In the genomic region with DNA sequence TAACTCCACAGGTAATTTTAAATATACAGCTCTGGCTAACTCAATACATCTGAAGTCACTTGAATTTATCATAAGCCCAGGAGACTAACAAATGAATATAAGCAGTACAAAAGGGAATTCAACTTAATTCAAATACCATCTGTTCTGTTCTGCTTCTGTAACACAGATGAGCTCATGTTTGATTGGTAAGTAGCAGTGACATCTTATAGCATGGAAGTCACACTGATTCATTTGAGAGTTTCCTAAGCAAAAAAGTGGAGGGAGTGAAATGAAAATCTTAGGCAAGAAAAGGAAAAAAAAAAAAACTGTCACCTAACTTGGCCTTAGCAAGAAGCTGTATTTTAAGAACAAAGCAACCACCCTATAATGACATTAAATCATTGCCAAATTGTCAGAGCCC, we compare ENCODE assay signal across 13 cellular contexts.
"Had no signal": no experiment of that assay in that cellular context is flagged by ENCODE, and none has a peak within 500 bp of the region (broad histone marks: within the 10 kb centered on the region; RNA-seq: fewer than 3 reads in every experiment).

No MANE protein-coding gene starts in this region.

- DNase-seq: activated CD4-positive, alpha-beta T cell treated with anti-CD3 and anti-CD28 coated beads, Interleukin-2, amount 10 ng/mL, durations not matched to agents 24 days and 14 days; activated CD8-positive, alpha-beta memory T cell treated with anti-CD3 and anti-CD28 coated beads for 24 hours; activated naive CD4-positive, alpha-beta T cell treated with anti-CD3 and anti-CD28 coated beads, Interleukin-2, amount 10 ng/mL, durations not matched to agents 7 days and 5 days; amniotic stem cell; gastrocnemius medialis; ovary; small intestine; transverse colon had no signal

- H3K9me3 ChIP-seq: breast epithelium, gastrocnemius medialis, ovary had no signal

- H3K27ac ChIP-seq: breast epithelium, hepatocyte, neural progenitor cell had no signal

- H3K4me1 Mint-ChIP-seq: activated CD4-positive, alpha-beta T cell treated with anti-CD3 and anti-CD28 coated beads, Interleukin-2, amount 10 ng/mL, durations not matched to agents 24 days and 14 days; activated naive CD4-positive, alpha-beta T cell treated with anti-CD3 and anti-CD28 coated beads, Interleukin-2, amount 10 ng/mL, durations not matched to agents 7 days and 5 days had no signal

- H3K27me3 ChIP-seq: breast epithelium, gastrocnemius medialis, hepatocyte, neural progenitor cell, ovary, transverse colon had no signal

- H3K4me1 ChIP-seq: neural progenitor cell had no signal

- H3K9ac ChIP-seq: neural progenitor cell had no signal

- H3K36me3 ChIP-seq: breast epithelium, gastrocnemius medialis, neural progenitor cell, ovary, transverse colon had no signal

- H3K4me3 Mint-ChIP-seq: activated CD4-positive, alpha-beta T cell treated with anti-CD3 and anti-CD28 coated beads, Interleukin-2, amount 10 ng/mL, durations not matched to agents 24 days and 14 days; activated naive CD4-positive, alpha-beta T cell treated with anti-CD3 and anti-CD28 coated beads, Interleukin-2, amount 10 ng/mL, durations not matched to agents 7 days and 5 days; mesothelial cell of epicardium; neural progenitor cell; T-helper 1 cell treated with Interleukin-12 subunit alpha and Interleukin-12 subunit beta and Interleukin-4 antibody, amounts not matched to agents 30 μg/mL and 1 μg/mL, for 36 hours had no signal

- H3K4me3 ChIP-seq: breast epithelium, gastrocnemius medialis, hepatocyte, neural progenitor cell, ovary, transverse colon had no signal

- H3K27me3 Mint-ChIP-seq: activated CD4-positive, alpha-beta T cell treated with anti-CD3 and anti-CD28 coated beads, Interleukin-2, amount 10 ng/mL, durations not matched to agents 24 days and 14 days; activated naive CD4-positive, alpha-beta T cell treated with anti-CD3 and anti-CD28 coated beads, Interleukin-2, amount 10 ng/mL, durations not matched to agents 7 days and 5 days had no signal

- H3K27ac Mint-ChIP-seq: activated CD4-positive, alpha-beta T cell treated with anti-CD3 and anti-CD28 coated beads, Interleukin-2, amount 10 ng/mL, durations not matched to agents 24 days and 14 days; activated naive CD4-positive, alpha-beta T cell treated with anti-CD3 and anti-CD28 coated beads, Interleukin-2, amount 10 ng/mL, durations not matched to agents 7 days and 5 days; mesothelial cell of epicardium; neural progenitor cell; T-helper 1 cell treated with Interleukin-12 subunit alpha and Interleukin-12 subunit beta and Interleukin-4 antibody, amounts not matched to agents 30 μg/mL and 1 μg/mL, for 36 hours had no signal
